18 cellular contexts compared by ENCODE assay signal in genomic region chrX:135530097-135530496, GRCh38. TPM values are rescaled to one million over a fixed set of nuclear protein-coding genes. Genes with fewer than 3 reads are reported as not detected.
DNase-seq lines count a peak whose midpoint lies in the region; ATAC-seq, FAIRE-seq and TF ChIP-seq lines count a peak whose summit lies in the region.
"Had no signal": no experiment of that assay in that cellular context is flagged by ENCODE, and none has a peak within 500 bp of the region (broad histone marks: within the 10 kb centered on the region; RNA-seq: fewer than 3 reads in every experiment).

No MANE protein-coding gene starts in this region.

- H3K79me2 ChIP-seq in Loucy (ENCODE audit: insufficient read depth, low read length), result peaks cover 90% of the 10 kb centered on the region
- H3K79me2 ChIP-seq in astrocyte (ENCODE audit: insufficient read depth, low read length), result no peaks in the 10 kb centered on the region

- no peaks in the 10 kb centered on the region; the same call in 1 of the 2 replicates for H3K36me3 ChIP-seq in Loucy (ENCODE audit: insufficient read depth, low read length)
- no peaks in the 10 kb centered on the region for H3K36me3 ChIP-seq in astrocyte (ENCODE audit: insufficient read depth, low read length)
- no peaks in the 10 kb centered on the region for H3K36me3 ChIP-seq in BE2C

- no peak for DNase-seq in CD4-positive, alpha-beta T cell
- DNase-seq in astrocyte (ENCODE audit: low read depth) (no peak), neural crest cell (ENCODE audit: low read depth, low spot score) (no peak), MV-4-11 (lab: John Stamatoyannopoulos, UW) (no peak), BE2C (no peak)
- no peak for DNase-seq in activated CD4-positive, alpha-beta T cell treated with anti-CD3 and anti-CD28 coated beads, Interleukin-2, amount 50 U/mL, for 4 hours
- DNase-seq: 8988T; C1 segment of cervical spinal cord; Caco-2; CD4-positive, CD25-positive, alpha-beta regulatory T cell; GDM1; GOT3; H7 had no signal

- H3K27ac Mint-ChIP-seq in CD4-positive, alpha-beta T cell, result peak overlapping the region; percentile 35
- no peak overlapping the region for H3K27ac Mint-ChIP-seq in astrocyte (ENCODE audit: unreplicated experiment)
- H3K27ac Mint-ChIP-seq in neural crest cell (ENCODE audit: unreplicated experiment), result no peak overlapping the region
- H3K27ac Mint-ChIP-seq: CD4-positive, CD25-positive, alpha-beta regulatory T cell had no signal

- H4K20me1 ChIP-seq in Loucy (ENCODE audit: insufficient read depth, low read length, poor library complexity, severe bottlenecking), result peaks cover 18% of the 10 kb centered on the region
- H4K20me1 ChIP-seq in astrocyte (ENCODE audit: insufficient read depth, low read length), result no peaks in the 10 kb centered on the region

- intact Hi-C loops in CD4-positive, alpha-beta T cell (cut with DNase I, micrococcal nuclease), result loop anchor here in 1 of 2 experiments (10.0 kb wide), 1 partner anchor 45 kb away; no protein-coding TSS in a partner anchor

- H3K4me3 ChIP-seq in Loucy (ENCODE audit: low read length, poor library complexity, severe bottlenecking), result no peak overlapping the region
- no peak overlapping the region for H3K4me3 ChIP-seq in astrocyte (ENCODE audit: insufficient read depth, low read depth, low read length)
- no peak overlapping the region for H3K4me3 ChIP-seq in BE2C (ENCODE audit: low read depth, low read length)

- no peak overlapping the region for H3K4me3 Mint-ChIP-seq in CD4-positive, alpha-beta T cell
- H3K4me3 Mint-ChIP-seq in astrocyte (ENCODE audit: unreplicated experiment) (no peak overlapping the region), neural crest cell (no peak overlapping the region)

- H3K9me3 Mint-ChIP-seq in CD4-positive, alpha-beta T cell, result no peaks in the 10 kb centered on the region
- H3K9me3 Mint-ChIP-seq in astrocyte (ENCODE audit: unreplicated experiment) (no peaks in the 10 kb centered on the region), neural crest cell (no peaks in the 10 kb centered on the region)
- H3K9me3 Mint-ChIP-seq: CD4-positive, CD25-positive, alpha-beta regulatory T cell had no signal

- peaks cover 27% of the 10 kb centered on the region for H3K36me3 Mint-ChIP-seq in CD4-positive, alpha-beta T cell (ENCODE audit: low read depth)
- H3K36me3 Mint-ChIP-seq in astrocyte (ENCODE audit: low read depth, unreplicated experiment) (peaks cover 3% of the 10 kb centered on the region), neural crest cell (ENCODE audit: low read depth) (peaks cover 6% of the 10 kb centered on the region)

- H3K4me1 Mint-ChIP-seq in CD4-positive, alpha-beta T cell (ENCODE audit: low read depth), result peaks cover 83% of the 10 kb centered on the region
- H3K4me1 Mint-ChIP-seq in astrocyte (ENCODE audit: low read depth, unreplicated experiment), result peaks cover 6% of the 10 kb centered on the region
- H3K4me1 Mint-ChIP-seq in neural crest cell, result peaks cover 22% of the 10 kb centered on the region

- H3K27me3 Mint-ChIP-seq in CD4-positive, alpha-beta T cell, result no peaks in the 10 kb centered on the region
- H3K27me3 Mint-ChIP-seq in astrocyte (ENCODE audit: low read depth, unreplicated experiment) (no peaks in the 10 kb centered on the region), neural crest cell (ENCODE audit: low read depth) (no peaks in the 10 kb centered on the region)
- H3K27me3 Mint-ChIP-seq: CD4-positive, CD25-positive, alpha-beta regulatory T cell had no signal

- no peak overlapping the region for H3K27ac ChIP-seq in CD4-positive, alpha-beta T cell (ENCODE audit: low read depth, low read length)
- H3K27ac ChIP-seq in astrocyte (ENCODE audit: low read depth, low read length), result no peak overlapping the region
- H3K27ac ChIP-seq: KMS-11 had no signal

- no peaks in the 10 kb centered on the region for H3K9me3 ChIP-seq in CD4-positive, alpha-beta T cell (ENCODE audit: control insufficient read depth, low read length)
- H3K9me3 ChIP-seq in Loucy (ENCODE audit: insufficient read depth, low read depth, low read length) (no peaks in the 10 kb centered on the region), astrocyte (ENCODE audit: insufficient read depth, low read depth, low read length) (no peaks in the 10 kb centered on the region), BE2C (no peaks in the 10 kb centered on the region)
- H3K9me3 ChIP-seq: Caco-2 had no signal

- ATAC-seq in CD4-positive, alpha-beta T cell (ENCODE audit: poor library complexity), result peak; percentile 58
- ATAC-seq in GM18868 (IDR thresholded peaks at IDR 0.05; ENCODE audit: unreplicated experiment), result no peak
- ATAC-seq: HCT116 had no signal

- no peaks in the 10 kb centered on the region for H3K27me3 ChIP-seq in CD4-positive, alpha-beta T cell (ENCODE audit: control insufficient read depth, insufficient read depth, low read length)
- no peaks in the 10 kb centered on the region for H3K27me3 ChIP-seq in Loucy (ENCODE audit: insufficient read depth, low read length, poor library complexity, severe bottlenecking)
- no peaks in the 10 kb centered on the region for H3K27me3 ChIP-seq in astrocyte (ENCODE audit: insufficient read depth, low read length)
- no peaks in the 10 kb centered on the region for H3K27me3 ChIP-seq in BE2C

- H2AFZ ChIP-seq in Loucy (ENCODE audit: low read length) (no peak overlapping the region), astrocyte (ENCODE audit: low read depth, low read length) (no peak overlapping the region)

- CTCF ChIA-PET in CD4-positive, alpha-beta T cell (lab: Charles Lee), result no interaction called here

- no peak for TF ChIP-seq CTCF in CD4-positive, alpha-beta T cell (IDR thresholded peaks at IDR 0.05)
- TF ChIP-seq CTCF in Loucy (conservative IDR thresholded peaks at IDR 0.05; ENCODE audit: low read length), result peak; percentile 36
- no peak for TF ChIP-seq CTCF in astrocyte (IDR thresholded peaks at IDR 0.05; ENCODE audit: insufficient read depth, low read depth, low read length)
- TF ChIP-seq CTCF in neural crest cell (conservative IDR thresholded peaks at IDR 0.05), result peak; percentile 21
- TF ChIP-seq CTCF in BE2C (IDR thresholded peaks at IDR 0.05; ENCODE audit: low read depth, low read length), result no peak

- H3K9me2 ChIP-seq in Loucy (replicated peaks; ENCODE audit: low read depth, low read length), result no peaks in the 10 kb centered on the region

- no peaks in the 10 kb centered on the region for H3F3A ChIP-seq in Loucy (ENCODE audit: low read depth)

- FAIRE-seq in astrocyte (lab: Jason Lieb, UNC), result peak; percentile 97
- FAIRE-seq: D721Med had no signal

- H3K9ac ChIP-seq in Loucy (ENCODE audit: low read depth, low read length, poor library complexity, severe bottlenecking) (no peak overlapping the region), astrocyte (ENCODE audit: low read length) (no peak overlapping the region)
- H3K9ac ChIP-seq: KMS-11 had no signal

- POLR2A ChIA-PET in CD4-positive, alpha-beta T cell (lab: Charles Lee), result interaction anchor here (1.5 to 2.2 kb wide), 2 partner anchors 8 to 14 kb away, joined by 3 to 10 read pairs; no protein-coding TSS in a partner anchor

- H3K4me2 ChIP-seq in Loucy (ENCODE audit: low read depth, low read length, poor library complexity, severe bottlenecking), result no peak overlapping the region
- no peak overlapping the region for H3K4me2 ChIP-seq in astrocyte (ENCODE audit: low read length)
- H3K4me2 ChIP-seq: KMS-11 had no signal

- peaks cover 13% of the 10 kb centered on the region for H3K4me1 ChIP-seq in Loucy (ENCODE audit: insufficient read depth, low read length, poor library complexity, severe bottlenecking)
- H3K4me1 ChIP-seq in astrocyte (ENCODE audit: insufficient read depth, low read length), result no peaks in the 10 kb centered on the region
- no peaks in the 10 kb centered on the region for H3K4me1 ChIP-seq in BE2C
- H3K4me1 ChIP-seq: Caco-2 had no signal

RNA-seq across cellular contexts. Expression of gene INTS6L, which starts 9.6 kb away (rescaled TPM):
- 10 to 100 TPM; 26.7 to 30.5 TPM for total RNA-seq in CD4-positive, alpha-beta T cell
- total RNA-seq in astrocyte, result 7.5 and 8.7 TPM in 2 replicates
- total RNA-seq in neural crest cell, result 18.8 and 19.0 TPM in 2 replicates
- 2.4 TPM for polyA plus RNA-seq in BE2C (2012; ENCODE audit: insufficient read depth, insufficient read length, low read depth)

Comparison
In these comparisons a context has a peak if more than half of its experiments do, and no peak if none do; other contexts are left out.
1. CTCF ChIP-seq: peak in Loucy (single experiment) and neural crest cell (single experiment); none in CD4-positive, alpha-beta T cell (single experiment), astrocyte (single experiment) and BE2C (single experiment).